In the genomic region with DNA sequence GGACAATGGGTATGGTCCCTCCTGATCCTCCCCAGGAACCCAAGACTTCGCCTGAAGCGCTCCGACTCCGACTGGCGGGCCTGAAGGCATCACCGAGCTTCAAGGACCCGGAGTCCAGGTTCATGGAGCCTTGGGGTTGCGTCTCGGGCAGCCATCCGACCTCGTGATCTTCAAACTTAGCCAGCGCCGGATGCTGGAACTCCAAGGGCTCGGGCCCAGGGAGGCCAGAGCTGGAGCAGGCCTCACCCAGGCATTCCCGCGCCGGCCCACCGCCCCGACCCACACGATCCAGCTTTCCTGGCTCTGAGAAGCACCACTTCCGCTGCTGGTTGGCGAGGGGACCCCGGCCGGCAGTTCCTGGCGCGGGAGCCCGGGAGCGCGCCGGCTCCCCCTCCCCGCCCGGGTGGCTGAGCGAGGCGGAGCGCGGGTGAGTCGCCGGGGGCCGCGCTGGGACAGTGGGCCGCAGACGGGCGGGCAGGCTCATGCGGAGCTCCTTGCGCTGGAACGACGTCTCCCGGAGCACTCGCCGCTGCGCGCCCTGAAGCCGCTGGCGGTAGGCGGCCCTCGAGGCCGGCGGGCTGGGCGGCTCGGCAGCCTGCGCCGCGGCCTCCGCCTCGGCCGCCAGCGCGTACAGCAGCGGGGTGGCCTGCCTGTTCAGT, we compare ENCODE assay signal across 15 cellular contexts. TPM values are rescaled to one million over a fixed set of nuclear protein-coding genes. Genes with fewer than 3 reads are reported as not detected.
DNase-seq lines count a peak whose midpoint lies in the region; ATAC-seq and TF ChIP-seq lines count a peak whose summit lies in the region.
"Had no signal": no experiment of that assay in that cellular context is flagged by ENCODE, and none has a peak within 500 bp of the region (broad histone marks: within the 10 kb centered on the region; RNA-seq: fewer than 3 reads in every experiment).

No MANE protein-coding gene starts in this region.

- H3K4me3 Mint-ChIP-seq in activated CD4-positive, alpha-beta T cell treated with anti-CD3 and anti-CD28 coated beads, Interleukin-2, amount 10 ng/mL, durations not matched to agents 24 days and 14 days, result peak overlapping the region; percentile 60
- H3K4me3 Mint-ChIP-seq in activated CD8-positive, alpha-beta T cell treated with anti-CD3 and anti-CD28 coated beads for 36 hours, result peak overlapping the region; percentile 32

- no peaks in the 10 kb centered on the region for H3K36me3 Mint-ChIP-seq in activated CD4-positive, alpha-beta T cell treated with anti-CD3 and anti-CD28 coated beads, Interleukin-2, amount 10 ng/mL, durations not matched to agents 24 days and 14 days (ENCODE audit: low read depth)
- H3K36me3 Mint-ChIP-seq in activated CD8-positive, alpha-beta T cell treated with anti-CD3 and anti-CD28 coated beads for 36 hours (ENCODE audit: low read depth), result no peaks in the 10 kb centered on the region

- ATAC-seq in activated CD8-positive, alpha-beta T cell treated with anti-CD3 and anti-CD28 coated beads for 36 hours, result peak; percentile 6
- ATAC-seq in HG03460 (IDR thresholded peaks at IDR 0.05; ENCODE audit: unreplicated experiment), result no peak
- ATAC-seq in lower lobe of right lung, result no peak

- H3K4me3 ChIP-seq in hepatocyte (no peak overlapping the region), skin epidermis (peak overlapping the region in 6 of 7 experiments; percentile 16 to 33 (median 27)), PC-9 (no peak overlapping the region), lower lobe of right lung (no peak overlapping the region)
- H3K4me3 ChIP-seq: GM23248 had no signal

- no peak overlapping the region for H3K27ac ChIP-seq in hepatocyte
- peak overlapping the region in 1 of 21 experiments; percentile 34 for H3K27ac ChIP-seq in skin epidermis
- no peak overlapping the region for H3K27ac ChIP-seq in PC-9
- H3K27ac ChIP-seq in lower lobe of right lung, result no peak overlapping the region
- H3K27ac ChIP-seq: brain microvascular endothelial cell, GM23248 had no signal

- H3K4me2 ChIP-seq in hepatocyte (peak overlapping the region; percentile 70), PC-9 (no peak overlapping the region)

- H3K9me3 Mint-ChIP-seq in activated CD4-positive, alpha-beta T cell treated with anti-CD3 and anti-CD28 coated beads, Interleukin-2, amount 10 ng/mL, durations not matched to agents 24 days and 14 days, result no peaks in the 10 kb centered on the region
- no peaks in the 10 kb centered on the region for H3K9me3 Mint-ChIP-seq in activated CD8-positive, alpha-beta T cell treated with anti-CD3 and anti-CD28 coated beads for 36 hours

- peaks cover 21% of the 10 kb centered on the region for H3K4me1 Mint-ChIP-seq in activated CD4-positive, alpha-beta T cell treated with anti-CD3 and anti-CD28 coated beads, Interleukin-2, amount 10 ng/mL, durations not matched to agents 24 days and 14 days
- peaks cover 5% of the 10 kb centered on the region for H3K4me1 Mint-ChIP-seq in activated CD8-positive, alpha-beta T cell treated with anti-CD3 and anti-CD28 coated beads for 36 hours (ENCODE audit: low read depth)

- H4K20me1 ChIP-seq in hepatocyte (ENCODE audit: insufficient read depth, poor library complexity, severe bottlenecking) (no peaks in the 10 kb centered on the region), PC-9 (ENCODE audit: insufficient read depth) (no peaks in the 10 kb centered on the region; the same call in 1 of the 2 replicates)

- no peaks in the 10 kb centered on the region for H3K9me3 ChIP-seq in hepatocyte (ENCODE audit: low read depth)
- no peaks in the 10 kb centered on the region for H3K9me3 ChIP-seq in PC-9 (ENCODE audit: insufficient read depth, low read depth)
- no peaks in the 10 kb centered on the region for H3K9me3 ChIP-seq in lower lobe of right lung

- POLR2A ChIA-PET in activated CD8-positive, alpha-beta T cell treated with anti-CD3 and anti-CD28 coated beads for 36 hours (lab: Charles Lee), result interaction anchor here (1.3 to 2.1 kb wide), 2 partner anchors 12 to 200 kb away, joined by 3 to 9 read pairs; partner anchors contain the start of gene SOWAHA
- POLR2A ChIA-PET in PC-9 (lab: Charles Lee; ENCODE audit: unreplicated experiment), result no interaction called here

- CTCF ChIA-PET in activated CD8-positive, alpha-beta T cell treated with anti-CD3 and anti-CD28 coated beads for 36 hours (lab: Charles Lee), result interaction anchor here (0.8 to 3.2 kb wide), 4 partner anchors 11 to 299 kb away, joined by 3 to 15 read pairs (median 9); no protein-coding TSS in a partner anchor
- CTCF ChIA-PET in PC-9 (lab: Charles Lee), result no interaction called here

- no peak overlapping the region for H2AFZ ChIP-seq in hepatocyte
- H2AFZ ChIP-seq in PC-9, result no peak overlapping the region
- H2AFZ ChIP-seq: GM23248 had no signal

- 0 out of 2 replicates have a peak, but pooled peaks cover 7% of the 10 kb centered on the region for H3F3A ChIP-seq in PC-9 (ENCODE audit: insufficient read depth, low read depth)

- no peak overlapping the region for H3K27ac Mint-ChIP-seq in activated CD4-positive, alpha-beta T cell treated with anti-CD3 and anti-CD28 coated beads, Interleukin-2, amount 10 ng/mL, durations not matched to agents 24 days and 14 days
- H3K27ac Mint-ChIP-seq in activated CD8-positive, alpha-beta T cell treated with anti-CD3 and anti-CD28 coated beads for 36 hours, result no peak overlapping the region

- H3K9me2 ChIP-seq in hepatocyte (replicated peaks; ENCODE audit: insufficient read depth) (no peaks in the 10 kb centered on the region), PC-9 (ENCODE audit: insufficient read depth) (no peaks in the 10 kb centered on the region)

- H3K79me2 ChIP-seq in hepatocyte, result peaks cover 16% of the 10 kb centered on the region
- peaks cover 17% of the 10 kb centered on the region for H3K79me2 ChIP-seq in PC-9 (ENCODE audit: low read depth)

- H3K27me3 ChIP-seq in hepatocyte (no peaks in the 10 kb centered on the region), PC-9 (ENCODE audit: insufficient read depth, low read depth) (no peaks in the 10 kb centered on the region), lower lobe of right lung (ENCODE audit: low read depth) (no peaks in the 10 kb centered on the region)
- H3K27me3 ChIP-seq: brain microvascular endothelial cell had no signal

- no peak for TF ChIP-seq CTCF in activated CD8-positive, alpha-beta T cell treated with anti-CD3 and anti-CD28 coated beads for 36 hours (IDR thresholded peaks at IDR 0.05)
- no peak for TF ChIP-seq CTCF in hepatocyte (IDR thresholded peaks at IDR 0.05; ENCODE audit: poor library complexity)
- no peak for TF ChIP-seq CTCF in PC-9 (conservative IDR thresholded peaks at IDR 0.05)
- TF ChIP-seq CTCF in lower lobe of right lung (IDR thresholded peaks at IDR 0.05), result no peak

- intact Hi-C loops in activated CD4-positive, alpha-beta T cell treated with anti-CD3 and anti-CD28 coated beads, Interleukin-2, amount 10 ng/mL, durations not matched to agents 24 days and 14 days (cut with micrococcal nuclease), result loop anchor here (5.0 kb wide), 1 partner anchor 163 kb away; no protein-coding TSS in a partner anchor
- intact Hi-C loops in activated CD8-positive, alpha-beta T cell treated with anti-CD3 and anti-CD28 coated beads for 36 hours (cut with micrococcal nuclease), result loop anchor here (10.0 kb wide), 1 partner anchor 440 kb away; no protein-coding TSS in a partner anchor
- intact Hi-C loops in PC-9 (cut with micrococcal nuclease; ENCODE audit: unreplicated experiment) (no loop called here), lower lobe of right lung (cut with DNase I) (no loop called here)

- H3K4me1 ChIP-seq in hepatocyte (ENCODE audit: insufficient read depth) (peaks cover 11% of the 10 kb centered on the region), PC-9 (replicated peaks; ENCODE audit: insufficient read depth) (peaks cover 8% of the 10 kb centered on the region; the same call in 1 of the 2 replicates), lower lobe of right lung (peaks cover 40% of the 10 kb centered on the region)

- H3K27me3 Mint-ChIP-seq in activated CD4-positive, alpha-beta T cell treated with anti-CD3 and anti-CD28 coated beads, Interleukin-2, amount 10 ng/mL, durations not matched to agents 24 days and 14 days, result peaks cover 52% of the 10 kb centered on the region
- H3K27me3 Mint-ChIP-seq in activated CD8-positive, alpha-beta T cell treated with anti-CD3 and anti-CD28 coated beads for 36 hours, result peaks cover 55% of the 10 kb centered on the region

- H3K36me3 ChIP-seq in hepatocyte (replicated peaks; ENCODE audit: insufficient read depth, low read depth) (no peaks in the 10 kb centered on the region), PC-9 (ENCODE audit: low read depth) (no peaks in the 10 kb centered on the region), lower lobe of right lung (peaks cover 24% of the 10 kb centered on the region)
- H3K36me3 ChIP-seq: brain microvascular endothelial cell had no signal

- 56% methylated on average over 60 of the region's 69 CpGs for WGBS in hepatocyte (ENCODE audit: low lambda C conversion rate, missing lambda C conversion rate)

- no peak for DNase-seq in activated CD4-positive, alpha-beta T cell treated with anti-CD3 and anti-CD28 coated beads, Interleukin-2, amount 10 ng/mL, durations not matched to agents 24 days and 14 days
- DNase-seq in activated CD4-positive, alpha-beta T cell treated with anti-CD3 and anti-CD28 coated beads, Interleukin-2, amount 50 U/mL, for 4 hours, result no peak
- no peak for DNase-seq in activated CD8-positive, alpha-beta T cell treated with anti-CD3 and anti-CD28 coated beads for 36 hours
- DNase-seq in hepatocyte (ENCODE audit: low spot score) (no peak), PC-9 (no peak), lower lobe of right lung (no peak)
- DNase-seq: activated CD8-positive, alpha-beta memory T cell treated with anti-CD3 and anti-CD28 coated beads for 24 hours; brain microvascular endothelial cell; DND-41; GM23248; NCI-H345; SIG-M5 had no signal

- BruUV-seq in PC-9 (replicated peaks; lab: Mats Ljungman, UMichigan), result no TSS peak

RNA-seq across cellular contexts. Expression of gene SHROOM1, which starts 5.2 kb away (rescaled TPM):
- total RNA-seq in activated CD4-positive, alpha-beta T cell treated with anti-CD3 and anti-CD28 coated beads, Interleukin-2, amount 10 ng/mL, durations not matched to agents 24 days and 14 days, result 5.3 and 7.4 TPM in 2 replicates
- total RNA-seq in activated CD8-positive, alpha-beta T cell treated with anti-CD3 and anti-CD28 coated beads for 36 hours, result 1 to 10 TPM; 2.0 to 2.1 TPM
- total RNA-seq in hepatocyte, result 8.5 and 10.0 TPM in 2 replicates
- polyA plus RNA-seq in hepatocyte, result 17.8 and 19.2 TPM in 2 replicates
- total RNA-seq in PC-9 (2021), result 23.3 and 23.5 TPM in 2 replicates
- total RNA-seq in lower lobe of right lung, result 17.3 TPM

RNA-seq across cellular contexts. Expression of gene SOWAHA, which starts 12.2 kb away (rescaled TPM):
- total RNA-seq in activated CD4-positive, alpha-beta T cell treated with anti-CD3 and anti-CD28 coated beads, Interleukin-2, amount 10 ng/mL, durations not matched to agents 24 days and 14 days, result 0.59 and 0.65 TPM in 2 replicates
- total RNA-seq in activated CD8-positive, alpha-beta T cell treated with anti-CD3 and anti-CD28 coated beads for 36 hours, result not detected
- 11.4 and 14.4 TPM in 2 replicates for total RNA-seq in hepatocyte
- polyA plus RNA-seq in hepatocyte, result 3.1 and 6.8 TPM in 2 replicates
- total RNA-seq in PC-9 (2021), result not detected in 2 replicates
- total RNA-seq in lower lobe of right lung, result 0.18 TPM
- total RNA-seq: GM23248 had no signal
- polyA plus RNA-seq: GM23248 had no signal

RNA-seq across cellular contexts. Expression of gene GDF9, which starts 41.0 kb away (rescaled TPM):
- 0.30 and 0.45 TPM in 2 replicates for total RNA-seq in activated CD4-positive, alpha-beta T cell treated with anti-CD3 and anti-CD28 coated beads, Interleukin-2, amount 10 ng/mL, durations not matched to agents 24 days and 14 days
- under 1 TPM; 0.90 to 0.94 TPM for total RNA-seq in activated CD8-positive, alpha-beta T cell treated with anti-CD3 and anti-CD28 coated beads for 36 hours
- total RNA-seq in hepatocyte, result 0.76 and 1.7 TPM in 2 replicates
- 2.2 and 4.1 TPM in 2 replicates for polyA plus RNA-seq in hepatocyte
- total RNA-seq in PC-9 (2021), result 0.73 and 1.4 TPM in 2 replicates
- total RNA-seq in lower lobe of right lung, result 0.15 TPM
- total RNA-seq: fibroblast of villous mesenchyme had no signal
- polyA plus RNA-seq: GM23248 had no signal

RNA-seq across cellular contexts. Expression of gene UQCRQ, which starts 41.1 kb away (rescaled TPM):
- 454 and 464 TPM in 2 replicates for total RNA-seq in activated CD4-positive, alpha-beta T cell treated with anti-CD3 and anti-CD28 coated beads, Interleukin-2, amount 10 ng/mL, durations not matched to agents 24 days and 14 days
- total RNA-seq in activated CD8-positive, alpha-beta T cell treated with anti-CD3 and anti-CD28 coated beads for 36 hours, result 100 to 1,000 TPM; 558 to 566 TPM
- 146 and 174 TPM in 2 replicates for total RNA-seq in hepatocyte
- polyA plus RNA-seq in hepatocyte, result 1,138 and 1,156 TPM in 2 replicates
- total RNA-seq in PC-9 (2021), result 414 and 446 TPM in 2 replicates
- 271 TPM for total RNA-seq in lower lobe of right lung

RNA-seq across cellular contexts. Expression of gene LEAP2, which starts 48.2 kb away (rescaled TPM):
- 4.7 and 6.0 TPM in 2 replicates for total RNA-seq in activated CD4-positive, alpha-beta T cell treated with anti-CD3 and anti-CD28 coated beads, Interleukin-2, amount 10 ng/mL, durations not matched to agents 24 days and 14 days
- total RNA-seq in activated CD8-positive, alpha-beta T cell treated with anti-CD3 and anti-CD28 coated beads for 36 hours, result 1 to 10 TPM; 3.0 to 3.5 TPM
- total RNA-seq in hepatocyte (19.2 and 22.6 TPM in 2 replicates), PC-9 (2021) (4.4 and 4.5 TPM in 2 replicates), lower lobe of right lung (1.7 TPM)
- 30.5 and 36.3 TPM in 2 replicates for polyA plus RNA-seq in hepatocyte
- total RNA-seq: GM23248 had no signal

Comparison
In these comparisons a context has a peak if more than half of its experiments do, and no peak if none do; other contexts are left out.
1. H3K4me3 ChIP-seq: peak in skin epidermis (6 of 7); none in hepatocyte (single experiment), PC-9 (single experiment) and lower lobe of right lung (single experiment).
2. intact Hi-C loops: an anchor here in activated CD4-positive, alpha-beta T cell treated with anti-CD3 and anti-CD28 coated beads, Interleukin-2, amount 10 ng/mL, durations not matched to agents 24 days and 14 days (5.0 kb wide) and activated CD8-positive, alpha-beta T cell treated with anti-CD3 and anti-CD28 coated beads for 36 hours (10.0 kb wide); none called in PC-9 and lower lobe of right lung.